ENCODE assay signal across 8 cellular contexts in genomic region chr7:99438573-99439480, GRCh38. TPM values are rescaled to one million over a fixed set of nuclear protein-coding genes. Genes with fewer than 3 reads are reported as not detected.
DNase-seq lines count a peak whose midpoint lies in the region; FAIRE-seq and TF ChIP-seq lines count a peak whose summit lies in the region.

TSS of gene CPSF4 (plus strand) at chr7:99438943. CDS start at chr7:99439083, 140 bp downstream.
TSS of gene PTCD1 (minus strand) at chr7:99438798. CDS start at chr7:99435242, 3,556 bp downstream.

- H3K23ac ChIP-seq in H1 (ENCODE audit: insufficient read length) (no peak within 1 kb of the TSS), mesendoderm (ENCODE audit: low read length) (no peak within 1 kb of the TSS)

- no peak within 1 kb of the TSS for H2BK12ac ChIP-seq in H1 (ENCODE audit: low read depth, low read length)

- TF ChIP-seq POLR2A in H1 (IDR thresholded peaks at IDR 0.05; ENCODE audit: control extremely low read depth in 1 of 2, low read depth in 2 of 2, low read length in 2 of 2) = peak in 1 of 2 experiments; percentile 83; a peak in 2 of 3 replicates

- H3K79me2 ChIP-seq in H1 (ENCODE audit: control insufficient read depth in 1 of 2, insufficient read depth in 2 of 2, low read length in 2 of 2) (peaks cover 12 to 51% of the 10 kb centered on the region in 2 experiments), mesendoderm (ENCODE audit: control insufficient read depth, insufficient read depth, low read length) (peaks cover 30% of the 10 kb centered on the region)

- H2AFZ ChIP-seq in H1 (ENCODE audit: low read length) = 0 out of 2 replicates have a peak within 1 kb of the TSS, but pooled peaks have one; percentile 35

- H3K9ac ChIP-seq in H1 (replicated peaks in 1 of 4; ENCODE audit: extremely low read depth in 1 of 4, low read depth in 3 of 4, low read length in 3 of 4) (peak within 1 kb of the TSS; percentile 81 to 96 (median 94)), mesendoderm (ENCODE audit: low read length) (peak within 1 kb of the TSS; percentile 98)

- peaks cover 11 to 17% of the 10 kb centered on the region in 2 experiments for H4K20me1 ChIP-seq in H1 (replicated peaks in 1 of 2; ENCODE audit: control insufficient read depth in 1 of 2, insufficient read depth in 2 of 2, low read length in 2 of 2)

- TF ChIP-seq CTCF in GM20000 (IDR thresholded peaks at IDR 0.05; ENCODE audit: extremely low read depth, missing control alignments) (no peak), H1 (IDR thresholded peaks at IDR 0.05; ENCODE audit: control extremely low read depth in 1 of 3, insufficient read depth in 1 of 3, low read depth in 1 of 3, low read length in 3 of 3) (no peak)

- H3K36me3 ChIP-seq in H1 (ENCODE audit: control insufficient read depth in 2 of 4, insufficient read depth in 4 of 4, low read length in 3 of 4) (peaks cover 7 to 32% (median 17%) of the 10 kb centered on the region in 4 experiments; a peak in 7 of 8 replicates), mesendoderm (ENCODE audit: control insufficient read depth, insufficient read depth, low read length) (peaks cover 4% of the 10 kb centered on the region)

- no peak within 1 kb of the TSS for H4K91ac ChIP-seq in H1 (replicated peaks; ENCODE audit: insufficient read length, low read length)

- H3K56ac ChIP-seq in H1 (replicated peaks; ENCODE audit: insufficient read length, low read depth, low read length) = peak within 1 kb of the TSS; percentile 75
- peak within 1 kb of the TSS; percentile 98 for H3K56ac ChIP-seq in mesendoderm (ENCODE audit: low read length)

- peak within 1 kb of the TSS; percentile 56; the same call in 1 of the 2 replicates for H2AK5ac ChIP-seq in H1 (ENCODE audit: low read depth, low read length)
- H2AK5ac ChIP-seq in mesendoderm (ENCODE audit: low read length) = no peak within 1 kb of the TSS

- FAIRE-seq in H1 (lab: Jason Lieb, UNC) = no peak

- H4K8ac ChIP-seq in H1 (ENCODE audit: extremely low read depth, insufficient read depth, low read length) (peak within 1 kb of the TSS; percentile 92; the same call in 1 of the 2 replicates), mesendoderm (ENCODE audit: low read depth, low read length) (peak within 1 kb of the TSS; percentile 98)

- H2BK15ac ChIP-seq in H1 (ENCODE audit: low read length) (no peak within 1 kb of the TSS), mesendoderm (replicated peaks; ENCODE audit: low read depth) (no peak within 1 kb of the TSS)

- CTCF ChIA-PET in H1 (lab: Charles Lee; ENCODE audit: partially characterized antibody) = interaction anchor here (0.6 to 1.5 kb wide), 2 partner anchors 20 to 530 kb away, joined by 3 read pairs; no protein-coding TSS in a partner anchor

- peak within 1 kb of the TSS; percentile 85 to 88 for H3K4me2 ChIP-seq in H1 (ENCODE audit: insufficient read depth in 1 of 2, low read depth in 2 of 2, low read length in 2 of 2)
- peak within 1 kb of the TSS; percentile 84 for H3K4me2 ChIP-seq in mesendoderm (ENCODE audit: low read length)

- H3K4ac ChIP-seq in H1 (replicated peaks; ENCODE audit: insufficient read length, low read depth, low read length) = no peak within 1 kb of the TSS
- peak within 1 kb of the TSS; percentile 96 for H3K4ac ChIP-seq in mesendoderm (ENCODE audit: low read depth, low read length)

- H3K79me1 ChIP-seq in H1 (ENCODE audit: low read depth, low read length) (peaks cover 9% of the 10 kb centered on the region), mesendoderm (ENCODE audit: low read length) (peaks cover 21% of the 10 kb centered on the region)

- H3K18ac ChIP-seq in H1 (ENCODE audit: extremely low read depth, low read length) (peak within 1 kb of the TSS; percentile 87), mesendoderm (ENCODE audit: low read length) (peak within 1 kb of the TSS; percentile 88)

- no peak within 1 kb of the TSS for H3K14ac ChIP-seq in H1 (ENCODE audit: insufficient read length)

- H4K5ac ChIP-seq in H1 (ENCODE audit: insufficient read length, low read depth, low read length) (peak within 1 kb of the TSS; percentile 68), mesendoderm (ENCODE audit: low read length) (no peak within 1 kb of the TSS)

- peak; percentile 99 for DNase-seq in COLO829 (ENCODE audit: low spot score)
- peak; percentile 99 for DNase-seq in GM20000 (ENCODE audit: low spot score)
- peak; percentile 53 for DNase-seq in HS-5 (ENCODE audit: low read depth)
- peak; percentile 96 to 98 for DNase-seq in NOMO-1 (lab: John Stamatoyannopoulos, UW; ENCODE audit: unreplicated experiment in 2 of 2)
- peak; percentile 85 to 91 (median 89) for DNase-seq in activated CD8-positive, alpha-beta memory T cell treated with anti-CD3 and anti-CD28 coated beads for 48 hours (ENCODE audit: low read depth in 2 of 3, low spot score in 2 of 3)
- DNase-seq in H1 (ENCODE audit: low read depth in 1 of 2, low spot score in 2 of 2) = peak; percentile 84 to 96
- DNase-seq in mesendoderm = peak; percentile 97
- DNase-seq in stimulated activated CD8-positive, alpha-beta memory T cell treated with anti-CD3 and anti-CD28 coated beads, Interleukin-12 subunit alpha, Interleukin-12 subunit beta, amount 100 ng/mL, for 4 hours (ENCODE audit: low read depth) = peak; percentile 82

- POLR2A ChIA-PET in H1 (lab: Charles Lee; ENCODE audit: partially characterized antibody) = interaction anchor here (0.6 to 7.3 kb wide), 25 partner anchors 9 to 527 kb away, joined by 3 to 51 read pairs (median 5); partner anchors contain the start of genes ATP5MF, BUD31 and PDAP1

- H3K27ac ChIP-seq in H1 (ENCODE audit: low read depth, low read length) = peak within 1 kb of the TSS; percentile 93
- peak within 1 kb of the TSS; percentile 98 for H3K27ac ChIP-seq in mesendoderm (ENCODE audit: low read depth, low read length)

- H2BK5ac ChIP-seq in H1 (ENCODE audit: low read depth, low read length) (peak within 1 kb of the TSS; percentile 95), mesendoderm (ENCODE audit: low read length) (peak within 1 kb of the TSS; percentile 76)

- no peaks in the 10 kb centered on the region for H3K9me3 ChIP-seq in H1 (ENCODE audit: insufficient read depth in 2 of 2, low read depth in 1 of 2, low read length in 1 of 2)

- no peak within 1 kb of the TSS for H2BK20ac ChIP-seq in H1 (ENCODE audit: low read length)

- peaks cover 0 to 12% (median 6%) of the 10 kb centered on the region in 4 experiments; a peak in 5 of 7 replicates for H3K4me1 ChIP-seq in H1 (replicated peaks in 1 of 4; ENCODE audit: control insufficient read depth in 3 of 4, insufficient read depth in 4 of 4, low read length in 3 of 4)
- no peaks in the 10 kb centered on the region for H3K4me1 ChIP-seq in mesendoderm (ENCODE audit: control insufficient read depth, low read depth, low read length)

- TF ChIP-seq RAD21 in H1 (IDR thresholded peaks at IDR 0.05 in 1 of 2, conservative IDR thresholded peaks at IDR 0.05 in 1 of 2; ENCODE audit: low read depth in 2 of 2, low read length in 2 of 2) = no peak

- TF ChIP-seq EP300 in H1 (IDR thresholded peaks at IDR 0.05; ENCODE audit: borderline replicate concordance in 1 of 2, low read depth in 2 of 2, low read length in 2 of 2) = peak in 1 of 2 experiments; percentile 49; a peak in 1 of 3 replicates

- 1% methylated on average over 55 of the region's 89 CpGs; no CpG with 5 or more reads in 1 of the 2 experiments for WGBS in H1 (ENCODE audit: extremely low coverage in 1 of 2, insufficient coverage in 1 of 2, insufficient read length in 1 of 2, insufficient replicate concordance in 2 of 2, low coverage in 1 of 2, low lambda C conversion rate in 2 of 2, missing lambda C conversion rate in 1 of 2), 2 experiments
- WGBS in mesendoderm (ENCODE audit: extremely low coverage, insufficient coverage, low lambda C conversion rate) = no CpG with 5 or more reads among the region's 89 CpGs

- H2BK120ac ChIP-seq in H1 (replicated peaks; ENCODE audit: low read depth, low read length) (no peak within 1 kb of the TSS), mesendoderm (ENCODE audit: low read depth, low read length) (peak within 1 kb of the TSS; percentile 19)

- H3K27me3 ChIP-seq in H1 (replicated peaks in 1 of 4; ENCODE audit: control insufficient read depth in 3 of 4, extremely low read depth in 1 of 4, insufficient read depth in 3 of 4, low read length in 3 of 4) (no peaks in the 10 kb centered on the region), mesendoderm (ENCODE audit: insufficient read depth, low read length, poor library complexity) (no peaks in the 10 kb centered on the region)

- peaks cover 4% of the 10 kb centered on the region for H3K23me2 ChIP-seq in H1 (ENCODE audit: low read depth, low read length)

- H3K4me3 ChIP-seq in H1 (ENCODE audit: extremely low read depth in 1 of 4, insufficient read depth in 2 of 4, low read depth in 3 of 4, low read length in 4 of 4) (peak within 1 kb of the TSS; percentile 87 to 95 (median 88)), mesendoderm (ENCODE audit: low read length) (peak within 1 kb of the TSS; percentile 88)

TF ChIP-seq in H1, 55 proteins besides CTCF, POLR2A, EP300 and RAD21 (continues in another document):
- TF ChIP-seq KDM4A (IDR thresholded peaks at IDR 0.05; ENCODE audit: low read depth, low read length, severe bottlenecking) = peak; percentile 39
- peak; percentile 82 for TF ChIP-seq MAX (IDR thresholded peaks at IDR 0.05)

RNA-seq across cellular contexts. Expression of gene CPSF4, which starts in this region (rescaled TPM):
- 74.8 and 77.5 TPM in 2 replicates for total RNA-seq in H1 (2021; fragmentation: NEBNext Ultra II Directional; extraction: Animal tissue kit (Norgen Biotek cat#: 25700))
- 103 and 156 TPM in 2 replicates for polyA plus RNA-seq in H1 (2011; rRNA removed)
- polyA plus RNA-seq in H1 (2011; cell fraction: cytosol; rRNA removed) = 114 TPM
- 301 TPM for polyA plus RNA-seq in H1 (2011; cell fraction: nucleus; rRNA removed)
- 66.8 to 95.4 TPM (median 80.9 TPM) in 4 replicates for polyA plus RNA-seq in H1 (2012, experiment 1 of 2)
- 75.9 TPM for polyA plus RNA-seq in H1 (2012, experiment 2 of 2)
- 46.9 TPM for polyA plus RNA-seq in H1 (2013, experiment 1 of 2)
- 42.5 TPM for polyA plus RNA-seq in H1 (2013, experiment 2 of 2)
- polyA minus RNA-seq in H1 (2011; rRNA and poly(A)+ RNA removed) = 105 and 116 TPM in 2 replicates
- polyA minus RNA-seq in H1 (2011; cell fraction: cytosol; rRNA and poly(A)+ RNA removed) = 59.0 TPM
- polyA minus RNA-seq in H1 (2011; cell fraction: nucleus; rRNA and poly(A)+ RNA removed) = 86.4 TPM
- 50.6 TPM for polyA plus RNA-seq in mesendoderm (2013, experiment 1 of 2)
- polyA plus RNA-seq in mesendoderm (2013, experiment 2 of 2) = 49.2 TPM

RNA-seq across cellular contexts. Expression of gene PTCD1, which starts in this region (rescaled TPM):
- total RNA-seq in H1 (2021; fragmentation: NEBNext Ultra II Directional; extraction: Animal tissue kit (Norgen Biotek cat#: 25700)) = 7.5 and 8.5 TPM in 2 replicates
- polyA plus RNA-seq in H1 (2011; rRNA removed) = 7.6 and 9.6 TPM in 2 replicates
- polyA plus RNA-seq in H1 (2011; cell fraction: cytosol; rRNA removed) = 9.6 TPM
- polyA plus RNA-seq in H1 (2011; cell fraction: nucleus; rRNA removed) = 14.9 TPM
- 8.4 to 9.8 TPM (median 9.2 TPM) in 4 replicates for polyA plus RNA-seq in H1 (2012, experiment 1 of 2)
- 7.8 TPM for polyA plus RNA-seq in H1 (2012, experiment 2 of 2)
- 5.9 TPM for polyA plus RNA-seq in H1 (2013, experiment 1 of 2)
- polyA plus RNA-seq in H1 (2013, experiment 2 of 2) = 5.8 TPM
- 7.4 and 7.9 TPM in 2 replicates for polyA minus RNA-seq in H1 (2011; rRNA and poly(A)+ RNA removed)
- 8.7 TPM for polyA minus RNA-seq in H1 (2011; cell fraction: cytosol; rRNA and poly(A)+ RNA removed)
- 7.7 TPM for polyA minus RNA-seq in H1 (2011; cell fraction: nucleus; rRNA and poly(A)+ RNA removed)
- 5.1 TPM for polyA plus RNA-seq in mesendoderm (2013, experiment 1 of 2)
- polyA plus RNA-seq in mesendoderm (2013, experiment 2 of 2) = 5.0 TPM

Comparison
In these comparisons a context has a peak if more than half of its experiments do, and no peak if none do; other contexts are left out.
1. Peak in every context shown above with its lines: DNase-seq, H3K4me3 ChIP-seq and H3K27ac ChIP-seq.